ENCODE assay signal across 23 cellular contexts in the genomic region with DNA sequence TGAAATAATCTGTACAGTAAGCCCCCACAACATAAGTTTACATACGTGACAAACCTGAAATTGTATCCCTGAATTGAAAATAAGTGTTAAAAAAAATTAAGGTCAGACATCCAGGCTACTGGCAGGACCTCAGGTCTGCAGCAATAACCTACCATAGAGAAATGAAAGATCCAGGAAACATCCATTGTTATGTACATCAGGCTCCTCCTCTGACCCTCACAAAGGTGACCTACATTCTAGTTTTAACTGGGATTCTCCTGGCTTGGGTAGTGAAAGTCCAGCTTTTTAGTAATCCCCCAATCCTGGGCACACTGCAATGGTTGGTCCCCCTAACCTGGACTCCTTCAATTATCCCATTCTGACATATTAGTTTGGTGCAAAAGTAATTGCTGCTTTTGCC.
"Had no signal": no experiment of that assay in that cellular context is flagged by ENCODE, and none has a peak within 500 bp of the region (broad histone marks: within the 10 kb centered on the region; RNA-seq: fewer than 3 reads in every experiment).

No MANE protein-coding gene starts in this region.

- ATAC-seq: K562, Panc1, PC-3 had no signal

- H3K9ac ChIP-seq: KMS-11, SK-N-SH had no signal

- H3K9me3 Mint-ChIP-seq: IgD-negative memory B cell had no signal

- H3K27ac ChIP-seq: HL-60, KMS-11, RWPE1 had no signal

- H3K27me3 Mint-ChIP-seq: IgD-negative memory B cell had no signal

- H3K9me3 ChIP-seq: SK-N-SH had no signal

- H3K36me3 Mint-ChIP-seq: IgD-negative memory B cell had no signal

- H3K4me3 Mint-ChIP-seq: IgD-negative memory B cell had no signal

- H3K27ac Mint-ChIP-seq: IgD-negative memory B cell had no signal

- H3K4me1 Mint-ChIP-seq: IgD-negative memory B cell had no signal

- DNase-seq: Kasumi-1, MM.1S, NCI-H1092 treated with DMSO at 0.1 percent for 48 hours, NCI-H1436, NCI-H187, NCI-H2029, NCI-H2081 treated with DMSO at 0.1 percent for 48 hours, NCI-H2171, NCI-H226, NCI-H446, NCI-H510A, NCI-H524 treated with DMSO at 0.1 percent for 48 hours, NCI-H69, NCI-H774, PC-3, SHP77, SK-N-SH had no signal

- H3K4me2 ChIP-seq: KMS-11, SK-N-SH had no signal

- H3K4me3 ChIP-seq: K562 had no signal
